ENCODE assay signal across 8 cellular contexts in genomic region chr19:4971424-4971793, GRCh38.
DNase-seq lines count a peak whose midpoint lies in the region; ATAC-seq lines count a peak whose summit lies in the region.

No MANE protein-coding gene starts in this region.

- peak overlapping the region; percentile 82 for H3K4me3 Mint-ChIP-seq in activated naive CD8-positive, alpha-beta T cell treated with anti-CD3 and anti-CD28 coated beads, Interleukin-2, amount 50 U/mL, for 24 hours
- peak overlapping the region; percentile 90 for H3K4me3 Mint-ChIP-seq in stimulated activated naive CD8-positive, alpha-beta T cell treated with anti-CD3 and anti-CD28 coated beads, Interleukin-15, Interleukin-2, amounts not matched to agents 100 ng/mL and 50 ng/mL, for 24 hours

- no peaks in the 10 kb centered on the region for H3K9me3 Mint-ChIP-seq in activated naive CD8-positive, alpha-beta T cell treated with anti-CD3 and anti-CD28 coated beads, Interleukin-2, amount 50 U/mL, for 24 hours
- no peaks in the 10 kb centered on the region for H3K9me3 Mint-ChIP-seq in stimulated activated naive CD8-positive, alpha-beta T cell treated with anti-CD3 and anti-CD28 coated beads, Interleukin-15, Interleukin-2, amounts not matched to agents 100 ng/mL and 50 ng/mL, for 24 hours

- ATAC-seq in activated naive CD8-positive, alpha-beta T cell treated with anti-CD3 and anti-CD28 coated beads, Interleukin-2, amount 50 U/mL, for 24 hours, result no peak
- no peak for ATAC-seq in HG03175 (IDR thresholded peaks at IDR 0.05; ENCODE audit: unreplicated experiment)
- ATAC-seq in HG02763 (IDR thresholded peaks at IDR 0.05; ENCODE audit: unreplicated experiment), result no peak

- H3K27me3 Mint-ChIP-seq in activated naive CD8-positive, alpha-beta T cell treated with anti-CD3 and anti-CD28 coated beads, Interleukin-2, amount 50 U/mL, for 24 hours, result no peaks in the 10 kb centered on the region
- H3K27me3 Mint-ChIP-seq in stimulated activated naive CD8-positive, alpha-beta T cell treated with anti-CD3 and anti-CD28 coated beads, Interleukin-15, Interleukin-2, amounts not matched to agents 100 ng/mL and 50 ng/mL, for 24 hours, result no peaks in the 10 kb centered on the region

- H3K36me3 Mint-ChIP-seq in activated naive CD8-positive, alpha-beta T cell treated with anti-CD3 and anti-CD28 coated beads, Interleukin-2, amount 50 U/mL, for 24 hours (ENCODE audit: low read depth), result no peaks in the 10 kb centered on the region
- peaks cover 1% of the 10 kb centered on the region for H3K36me3 Mint-ChIP-seq in stimulated activated naive CD8-positive, alpha-beta T cell treated with anti-CD3 and anti-CD28 coated beads, Interleukin-15, Interleukin-2, amounts not matched to agents 100 ng/mL and 50 ng/mL, for 24 hours (ENCODE audit: low read depth)

- H3K4me1 Mint-ChIP-seq in activated naive CD8-positive, alpha-beta T cell treated with anti-CD3 and anti-CD28 coated beads, Interleukin-2, amount 50 U/mL, for 24 hours, result peaks cover 39% of the 10 kb centered on the region
- H3K4me1 Mint-ChIP-seq in stimulated activated naive CD8-positive, alpha-beta T cell treated with anti-CD3 and anti-CD28 coated beads, Interleukin-15, Interleukin-2, amounts not matched to agents 100 ng/mL and 50 ng/mL, for 24 hours (ENCODE audit: low read depth), result peaks cover 39% of the 10 kb centered on the region

- DNase-seq in ELF-1 (ENCODE audit: low read depth, low spot score) (peak; percentile 75), NCI-H2029 treated with DMSO at 0.1 percent for 48 hours (lab: John Stamatoyannopoulos, UW) (peak; percentile 22), iPS-NIHi11 (ENCODE audit: low spot score) (peak; percentile 75), germinal center (ENCODE audit: low spot score) (no peak)
- peak; percentile 30 for DNase-seq in activated naive CD8-positive, alpha-beta T cell treated with anti-CD3 and anti-CD28 coated beads, Interleukin-2, amount 50 U/mL, for 24 hours

- no peak overlapping the region for H3K27ac Mint-ChIP-seq in activated naive CD8-positive, alpha-beta T cell treated with anti-CD3 and anti-CD28 coated beads, Interleukin-2, amount 50 U/mL, for 24 hours
- H3K27ac Mint-ChIP-seq in stimulated activated naive CD8-positive, alpha-beta T cell treated with anti-CD3 and anti-CD28 coated beads, Interleukin-15, Interleukin-2, amounts not matched to agents 100 ng/mL and 50 ng/mL, for 24 hours, result no peak overlapping the region
